16 cellular contexts compared by ENCODE assay signal in the genomic region with DNA sequence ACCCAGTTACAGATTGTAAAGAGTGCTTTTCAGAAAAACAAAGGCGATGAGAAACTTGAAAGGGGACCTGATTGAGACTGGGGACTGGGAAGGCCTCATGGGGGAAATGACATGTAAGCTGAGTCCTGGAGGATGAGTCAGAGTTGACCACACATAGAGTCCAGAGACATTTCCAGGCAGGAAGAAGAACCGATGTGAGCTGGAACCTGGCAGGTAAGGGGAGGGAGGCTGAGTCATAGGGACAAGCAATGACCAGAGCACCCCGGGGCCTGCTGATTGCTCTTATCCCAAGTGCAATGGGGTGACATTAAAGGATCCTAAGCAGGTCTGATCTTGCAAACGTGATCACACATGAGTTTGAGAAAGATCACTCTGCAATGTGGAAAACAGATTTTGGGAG. TPM values are rescaled to one million over a fixed set of nuclear protein-coding genes. Genes with fewer than 3 reads are reported as not detected.
DNase-seq lines count a peak whose midpoint lies in the region; ATAC-seq and TF ChIP-seq lines count a peak whose summit lies in the region.
"Had no signal": no experiment of that assay in that cellular context is flagged by ENCODE, and none has a peak within 500 bp of the region (broad histone marks: within the 10 kb centered on the region; RNA-seq: fewer than 3 reads in every experiment).

No MANE protein-coding gene starts in this region.

- peak overlapping the region; percentile 61 for H3K27ac ChIP-seq in epithelial cell of prostate

- POLR2A ChIA-PET in GM10248 (lab: Yijun Ruan, JAX), result no interaction called here

- ATAC-seq in GM21737 (IDR thresholded peaks at IDR 0.05; ENCODE audit: unreplicated experiment), result no peak
- ATAC-seq in SK-N-SH treated with all-trans-retinoic acid at 6 μM for 48 hours, result no peak
- ATAC-seq: left colon had no signal

- CTCF ChIA-PET in GM10248 (lab: Yijun Ruan, JAX), result interaction anchor here (1.2 to 2.4 kb wide), 6 partner anchors 9 to 131 kb away, joined by 3 to 16 read pairs (median 6); partner anchors contain the start of gene TLL2

- DNase-seq in GM10248 (ENCODE audit: extremely low spot score) (peak; percentile 2), NCI-H510A treated with DMSO at 0.1 percent for 48 hours (lab: John Stamatoyannopoulos, UW) (peak; percentile 39), epithelial cell of prostate (ENCODE audit: low read depth, low spot score) (peak; percentile 87), renal cortical epithelial cell (ENCODE audit: low read depth) (peak; percentile 88)
- no peak for DNase-seq in stimulated activated naive CD4-positive, alpha-beta T cell treated with Interleukin-2 at 50 U/mL for 16 hours (lab: John Stamatoyannopoulos, UW)
- DNase-seq: activated CD4-positive, alpha-beta T cell treated with anti-CD3 and anti-CD28 coated beads, Interleukin-2, amount 10 ng/mL, durations not matched to agents 7 days and 5 days; activated CD8-positive, alpha-beta memory T cell treated with anti-CD3 and anti-CD28 coated beads, Interleukin-2, amount 50 U/mL, for 48 hours; activated gamma-delta T cell; BE2C; cerebellar nuclear complex; H9; left colon; NCI-H748 treated with DMSO at 0.1 percent for 48 hours had no signal

- TF ChIP-seq CTCF in GM10248 (IDR thresholded peaks at IDR 0.05; ENCODE audit: control extremely low read depth, extremely low read depth, low read depth, missing control alignments), result no peak

TF ChIP-seq in SK-N-SH treated with all-trans-retinoic acid at 6 μM for 48 hours, 23 proteins besides CTCF, POLR2A, EP300 and RAD21:
- TF ChIP-seq, protein P1, sequence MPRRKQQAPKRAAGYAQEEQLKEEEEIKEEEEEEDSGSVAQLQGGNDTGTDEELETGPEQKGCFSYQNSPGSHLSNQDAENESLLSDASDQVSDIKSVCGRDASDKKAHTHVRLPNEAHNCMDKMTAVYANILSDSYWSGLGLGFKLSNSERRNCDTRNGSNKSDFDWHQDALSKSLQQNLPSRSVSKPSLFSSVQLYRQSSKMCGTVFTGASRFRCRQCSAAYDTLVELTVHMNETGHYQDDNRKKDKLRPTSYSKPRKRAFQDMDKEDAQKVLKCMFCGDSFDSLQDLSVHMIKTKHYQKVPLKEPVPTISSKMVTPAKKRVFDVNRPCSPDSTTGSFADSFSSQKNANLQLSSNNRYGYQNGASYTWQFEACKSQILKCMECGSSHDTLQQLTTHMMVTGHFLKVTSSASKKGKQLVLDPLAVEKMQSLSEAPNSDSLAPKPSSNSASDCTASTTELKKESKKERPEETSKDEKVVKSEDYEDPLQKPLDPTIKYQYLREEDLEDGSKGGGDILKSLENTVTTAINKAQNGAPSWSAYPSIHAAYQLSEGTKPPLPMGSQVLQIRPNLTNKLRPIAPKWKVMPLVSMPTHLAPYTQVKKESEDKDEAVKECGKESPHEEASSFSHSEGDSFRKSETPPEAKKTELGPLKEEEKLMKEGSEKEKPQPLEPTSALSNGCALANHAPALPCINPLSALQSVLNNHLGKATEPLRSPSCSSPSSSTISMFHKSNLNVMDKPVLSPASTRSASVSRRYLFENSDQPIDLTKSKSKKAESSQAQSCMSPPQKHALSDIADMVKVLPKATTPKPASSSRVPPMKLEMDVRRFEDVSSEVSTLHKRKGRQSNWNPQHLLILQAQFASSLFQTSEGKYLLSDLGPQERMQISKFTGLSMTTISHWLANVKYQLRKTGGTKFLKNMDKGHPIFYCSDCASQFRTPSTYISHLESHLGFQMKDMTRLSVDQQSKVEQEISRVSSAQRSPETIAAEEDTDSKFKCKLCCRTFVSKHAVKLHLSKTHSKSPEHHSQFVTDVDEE (CRISPR knock-in tag; IDR thresholded peaks at IDR 0.05), result no peak
- TF ChIP-seq ARNTL (CRISPR knock-in tag; IDR thresholded peaks at IDR 0.05; ENCODE audit: borderline replicate concordance, low read depth), result no peak
- no peak for TF ChIP-seq GLIS3 (CRISPR knock-in tag; IDR thresholded peaks at IDR 0.05)
- TF ChIP-seq, protein P2, sequence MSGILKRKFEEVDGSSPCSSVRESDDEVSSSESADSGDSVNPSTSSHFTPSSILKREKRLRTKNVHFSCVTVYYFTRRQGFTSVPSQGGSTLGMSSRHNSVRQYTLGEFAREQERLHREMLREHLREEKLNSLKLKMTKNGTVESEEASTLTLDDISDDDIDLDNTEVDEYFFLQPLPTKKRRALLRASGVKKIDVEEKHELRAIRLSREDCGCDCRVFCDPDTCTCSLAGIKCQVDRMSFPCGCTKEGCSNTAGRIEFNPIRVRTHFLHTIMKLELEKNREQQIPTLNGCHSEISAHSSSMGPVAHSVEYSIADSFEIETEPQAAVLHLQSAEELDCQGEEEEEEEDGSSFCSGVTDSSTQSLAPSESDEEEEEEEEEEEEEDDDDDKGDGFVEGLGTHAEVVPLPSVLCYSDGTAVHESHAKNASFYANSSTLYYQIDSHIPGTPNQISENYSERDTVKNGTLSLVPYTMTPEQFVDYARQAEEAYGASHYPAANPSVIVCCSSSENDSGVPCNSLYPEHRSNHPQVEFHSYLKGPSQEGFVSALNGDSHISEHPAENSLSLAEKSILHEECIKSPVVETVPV (CRISPR knock-in tag; IDR thresholded peaks at IDR 0.05), result no peak
- no peak for TF ChIP-seq ZFP3 (CRISPR knock-in tag; IDR thresholded peaks at IDR 0.05)
TF ChIP-seq in SK-N-SH treated with all-trans-retinoic acid at 6 μM for 48 hours: peak in this region for 0.

RNA-seq across cellular contexts. Expression of gene TLL2, which starts 11.7 kb away (rescaled TPM):
- total RNA-seq in renal cortical epithelial cell, result 14.1 and 21.4 TPM in 2 replicates
- total RNA-seq: mononuclear cell had no signal
